Comparison of ENCODE assay signal across 1 cellular context in the genomic region with DNA sequence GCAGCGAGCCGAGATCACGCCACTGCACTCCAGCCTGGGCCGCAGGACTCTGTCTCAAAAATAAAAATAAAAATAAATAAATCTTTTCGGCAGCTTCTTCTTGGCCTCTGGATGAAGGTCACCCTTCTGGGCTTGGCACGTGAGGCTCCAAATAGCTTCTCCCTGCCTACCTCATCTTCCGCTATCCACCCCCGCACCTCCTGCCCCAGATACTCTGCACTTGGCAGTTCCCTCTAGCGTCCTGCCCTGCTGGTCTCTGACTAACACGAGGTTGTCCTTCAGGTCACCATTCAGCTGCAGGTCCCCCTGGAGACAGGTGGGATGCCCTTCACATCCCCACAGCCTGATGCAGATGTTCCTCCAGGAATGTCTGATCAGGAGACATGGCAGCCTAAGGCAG.
TF ChIP-seq lines count a peak whose summit lies in the region.

No MANE protein-coding gene starts in this region.

TF ChIP-seq in GM23338, 12 proteins besides CTCF, POLR2A, EP300 and RAD21:
- TF ChIP-seq, protein P1, sequence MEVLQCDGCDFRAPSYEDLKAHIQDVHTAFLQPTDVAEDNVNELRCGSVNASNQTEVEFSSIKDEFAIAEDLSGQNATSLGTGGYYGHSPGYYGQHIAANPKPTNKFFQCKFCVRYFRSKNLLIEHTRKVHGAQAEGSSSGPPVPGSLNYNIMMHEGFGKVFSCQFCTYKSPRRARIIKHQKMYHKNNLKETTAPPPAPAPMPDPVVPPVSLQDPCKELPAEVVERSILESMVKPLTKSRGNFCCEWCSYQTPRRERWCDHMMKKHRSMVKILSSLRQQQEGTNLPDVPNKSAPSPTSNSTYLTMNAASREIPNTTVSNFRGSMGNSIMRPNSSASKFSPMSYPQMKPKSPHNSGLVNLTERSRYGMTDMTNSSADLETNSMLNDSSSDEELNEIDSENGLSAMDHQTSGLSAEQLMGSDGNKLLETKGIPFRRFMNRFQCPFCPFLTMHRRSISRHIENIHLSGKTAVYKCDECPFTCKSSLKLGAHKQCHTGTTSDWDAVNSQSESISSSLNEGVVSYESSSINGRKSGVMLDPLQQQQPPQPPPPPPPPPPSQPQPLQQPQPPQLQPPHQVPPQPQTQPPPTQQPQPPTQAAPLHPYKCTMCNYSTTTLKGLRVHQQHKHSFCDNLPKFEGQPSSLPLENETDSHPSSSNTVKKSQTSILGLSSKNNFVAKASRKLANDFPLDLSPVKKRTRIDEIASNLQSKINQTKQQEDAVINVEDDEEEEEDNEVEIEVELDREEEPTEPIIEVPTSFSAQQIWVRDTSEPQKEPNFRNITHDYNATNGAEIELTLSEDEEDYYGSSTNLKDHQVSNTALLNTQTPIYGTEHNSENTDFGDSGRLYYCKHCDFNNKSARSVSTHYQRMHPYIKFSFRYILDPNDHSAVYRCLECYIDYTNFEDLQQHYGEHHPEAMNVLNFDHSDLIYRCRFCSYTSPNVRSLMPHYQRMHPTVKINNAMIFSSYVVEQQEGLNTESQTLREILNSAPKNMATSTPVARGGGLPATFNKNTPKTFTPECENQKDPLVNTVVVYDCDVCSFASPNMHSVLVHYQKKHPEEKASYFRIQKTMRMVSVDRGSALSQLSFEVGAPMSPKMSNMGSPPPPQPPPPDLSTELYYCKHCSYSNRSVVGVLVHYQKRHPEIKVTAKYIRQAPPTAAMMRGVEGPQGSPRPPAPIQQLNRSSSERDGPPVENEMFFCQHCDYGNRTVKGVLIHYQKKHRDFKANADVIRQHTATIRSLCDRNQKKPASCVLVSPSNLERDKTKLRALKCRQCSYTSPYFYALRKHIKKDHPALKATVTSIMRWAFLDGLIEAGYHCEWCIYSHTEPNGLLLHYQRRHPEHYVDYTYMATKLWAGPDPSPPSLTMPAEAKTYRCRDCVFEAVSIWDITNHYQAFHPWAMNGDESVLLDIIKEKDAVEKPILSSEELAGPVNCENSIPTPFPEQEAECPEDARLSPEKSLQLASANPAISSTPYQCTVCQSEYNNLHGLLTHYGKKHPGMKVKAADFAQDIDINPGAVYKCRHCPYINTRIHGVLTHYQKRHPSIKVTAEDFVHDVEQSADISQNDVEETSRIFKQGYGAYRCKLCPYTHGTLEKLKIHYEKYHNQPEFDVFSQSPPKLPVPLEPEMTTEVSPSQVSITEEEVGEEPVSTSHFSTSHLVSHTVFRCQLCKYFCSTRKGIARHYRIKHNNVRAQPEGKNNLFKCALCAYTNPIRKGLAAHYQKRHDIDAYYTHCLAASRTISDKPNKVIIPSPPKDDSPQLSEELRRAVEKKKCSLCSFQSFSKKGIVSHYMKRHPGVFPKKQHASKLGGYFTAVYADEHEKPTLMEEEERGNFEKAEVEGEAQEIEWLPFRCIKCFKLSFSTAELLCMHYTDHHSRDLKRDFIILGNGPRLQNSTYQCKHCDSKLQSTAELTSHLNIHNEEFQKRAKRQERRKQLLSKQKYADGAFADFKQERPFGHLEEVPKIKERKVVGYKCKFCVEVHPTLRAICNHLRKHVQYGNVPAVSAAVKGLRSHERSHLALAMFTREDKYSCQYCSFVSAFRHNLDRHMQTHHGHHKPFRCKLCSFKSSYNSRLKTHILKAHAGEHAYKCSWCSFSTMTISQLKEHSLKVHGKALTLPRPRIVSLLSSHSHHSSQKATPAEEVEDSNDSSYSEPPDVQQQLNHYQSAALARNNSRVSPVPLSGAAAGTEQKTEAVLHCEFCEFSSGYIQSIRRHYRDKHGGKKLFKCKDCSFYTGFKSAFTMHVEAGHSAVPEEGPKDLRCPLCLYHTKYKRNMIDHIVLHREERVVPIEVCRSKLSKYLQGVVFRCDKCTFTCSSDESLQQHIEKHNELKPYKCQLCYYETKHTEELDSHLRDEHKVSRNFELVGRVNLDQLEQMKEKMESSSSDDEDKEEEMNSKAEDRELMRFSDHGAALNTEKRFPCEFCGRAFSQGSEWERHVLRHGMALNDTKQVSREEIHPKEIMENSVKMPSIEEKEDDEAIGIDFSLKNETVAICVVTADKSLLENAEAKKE (CRISPR knock-in tag; IDR thresholded peaks at IDR 0.05): no peak
- TF ChIP-seq POLR2AphosphoS5 (IDR thresholded peaks at IDR 0.05; ENCODE audit: low read depth) (no peak), ETS1 (IDR thresholded peaks at IDR 0.05) (no peak), ZNF114 (CRISPR knock-in tag; IDR thresholded peaks at IDR 0.05) (no peak), STAT1 (IDR thresholded peaks at IDR 0.05; ENCODE audit: unreplicated experiment) (no peak), NANOG (IDR thresholded peaks at IDR 0.05; ENCODE audit: borderline replicate concordance) (no peak), EZH2 (IDR thresholded peaks at IDR 0.05; ENCODE audit: low read depth, unreplicated experiment) (no peak), CREB1 (CRISPR knock-in tag; IDR thresholded peaks at IDR 0.05; ENCODE audit: low read depth) (no peak), JUNB (IDR thresholded peaks at IDR 0.05; ENCODE audit: unreplicated experiment) (no peak), EZH2phosphoT487 (IDR thresholded peaks at IDR 0.05; ENCODE audit: unreplicated experiment) (no peak), REST (IDR thresholded peaks at IDR 0.05; ENCODE audit: unreplicated experiment) (no peak), ZNF331 (CRISPR knock-in tag; IDR thresholded peaks at IDR 0.05; ENCODE audit: low read depth) (no peak)
